Comparison of ENCODE assay signal across 8 cellular contexts in the genomic region with DNA sequence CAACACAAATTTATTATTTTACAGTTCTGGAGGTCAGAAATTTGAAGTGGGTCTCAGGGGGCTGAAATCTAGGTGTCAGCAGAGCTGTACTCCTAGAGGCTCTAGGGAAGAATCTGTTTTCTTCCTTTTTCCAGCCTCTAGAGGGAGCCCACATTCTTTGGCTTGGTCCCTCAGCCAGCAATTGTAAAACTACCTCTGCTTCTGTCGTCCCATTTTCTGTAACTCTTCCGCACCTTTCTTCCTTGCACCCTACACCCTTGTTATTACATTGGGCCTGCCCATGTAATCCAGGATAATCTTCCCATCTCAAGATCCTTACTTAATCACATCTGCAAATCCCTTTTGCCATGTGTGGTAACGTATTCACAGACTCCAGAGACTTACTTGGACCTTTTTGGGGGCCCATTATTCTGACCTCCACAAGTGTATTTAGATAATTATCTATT. TPM values are rescaled to one million over a fixed set of nuclear protein-coding genes. Genes with fewer than 3 reads are reported as not detected.
DNase-seq lines count a peak whose midpoint lies in the region; ATAC-seq and TF ChIP-seq lines count a peak whose summit lies in the region.

No MANE protein-coding gene starts in this region.

- TF ChIP-seq EP300 in transverse colon (IDR thresholded peaks at IDR 0.05; ENCODE audit: low read depth) = no peak

- TF ChIP-seq POLR2A in transverse colon (IDR thresholded peaks at IDR 0.05) = no peak

- CTCF ChIA-PET in activated B cell treated with CpG ODN at 0.5 μM for 24 hours (lab: Charles Lee) = interaction anchor here (0.6 to 9.4 kb wide), 14 partner anchors 10 to 101 kb away, joined by 3 to 147 read pairs (median 6); partner anchors contain the start of gene THEM4

- ATAC-seq in GM23338 = peak; percentile 93
- peak; percentile 90 for ATAC-seq in activated B cell treated with CpG ODN at 0.5 μM for 24 hours (ENCODE audit: low read depth)
- ATAC-seq in GM21381 (IDR thresholded peaks at IDR 0.05; ENCODE audit: unreplicated experiment) = no peak

- no peaks in the 10 kb centered on the region for H4K20me1 ChIP-seq in GM23338 (replicated peaks; ENCODE audit: insufficient read depth)

- H3K9me3 Mint-ChIP-seq in GM23338 = peaks cover 12% of the 10 kb centered on the region; the same call in 2 of the 3 replicates
- H3K9me3 Mint-ChIP-seq in activated B cell treated with CpG ODN at 0.5 μM for 24 hours = no peaks in the 10 kb centered on the region

- H3K4me3 ChIP-seq in GM23338 (no peak overlapping the region), epithelial cell of esophagus (ENCODE audit: low read length) (no peak overlapping the region), transverse colon (no peak overlapping the region)

- intact Hi-C loops in activated B cell treated with CpG ODN at 0.5 μM for 24 hours (cut with micrococcal nuclease) (loop anchor here (1.0 kb wide), 5 partner anchors 13 to 251 kb away; partner anchors contain the start of gene S100A10), transverse colon (cut with DNase I; ENCODE audit: low total_unique reads) (no loop called here)

- no peaks in the 10 kb centered on the region for H3K79me2 ChIP-seq in GM23338 (replicated peaks; ENCODE audit: insufficient read depth)

- TF ChIP-seq CTCF in GM23338 (conservative IDR thresholded peaks at IDR 0.05; ENCODE audit: low read depth in 2 of 2) (peak; percentile 88 to 91), activated B cell treated with CpG ODN at 0.5 μM for 24 hours (IDR thresholded peaks at IDR 0.05) (peak; percentile 86), epithelial cell of esophagus (IDR thresholded peaks at IDR 0.05; ENCODE audit: insufficient read depth, low read depth, low read length, missing control alignments) (peak; percentile 94), transverse colon (IDR thresholded peaks at IDR 0.05) (peak; percentile 79 to 88 (median 85))

- H3K9me2 ChIP-seq in GM23338 (ENCODE audit: insufficient read depth) = no peaks in the 10 kb centered on the region

- H3K4me1 ChIP-seq in GM23338 (ENCODE audit: insufficient read depth) (peaks cover 11% of the 10 kb centered on the region; the same call in 1 of the 2 replicates), transverse colon (peaks cover 0 to 27% (median 7%) of the 10 kb centered on the region in 4 donors)

- in situ Hi-C loops in transverse colon (cut with MboI; ENCODE audit: low pct_ligation_motif_present in 1 of 4, low pct_unique_long_range_greater_than_20kb in 1 of 4, low sequenced_read_pairs in 3 of 4) = loop anchor here in 2 of 4 donors (5.0 kb wide), 1 partner anchor 63 kb away; no protein-coding TSS in a partner anchor

- H3K27me3 ChIP-seq in GM23338 (ENCODE audit: insufficient read depth) = no peaks in the 10 kb centered on the region
- H3K27me3 ChIP-seq in transverse colon = no peaks in the 10 kb centered on the region

- no peak overlapping the region for H3K27ac Mint-ChIP-seq in GM23338
- H3K27ac Mint-ChIP-seq in activated B cell treated with CpG ODN at 0.5 μM for 24 hours = no peak overlapping the region

- H3F3A ChIP-seq in GM23338 (replicated peaks; ENCODE audit: low read depth) = no peaks in the 10 kb centered on the region

- H3K9me3 ChIP-seq in transverse colon = no peaks in the 10 kb centered on the region

- H3K4me1 Mint-ChIP-seq in GM23338 (peaks cover 15% of the 10 kb centered on the region), activated B cell treated with CpG ODN at 0.5 μM for 24 hours (peaks cover 2% of the 10 kb centered on the region)

- H3K4me3 Mint-ChIP-seq in GM23338 (no peak overlapping the region), activated B cell treated with CpG ODN at 0.5 μM for 24 hours (no peak overlapping the region)

- H3K4me2 ChIP-seq in GM23338 = no peak overlapping the region

- DNase-seq in AML-193 (lab: John Stamatoyannopoulos, UW) (peak; percentile 51 to 52), GM23338 (ENCODE audit: low spot score) (peak; percentile 86), NCI-H345 treated with DMSO at 0.1 percent for 48 hours (lab: John Stamatoyannopoulos, UW; ENCODE audit: unreplicated experiment) (peak; percentile 60), activated B cell treated with CpG ODN at 0.5 μM for 24 hours (no peak), epithelial cell of esophagus (ENCODE audit: low read depth) (peak; percentile 76), mucosa of gallbladder (ENCODE audit: low spot score) (peak; percentile 50), transverse colon (peak; percentile 47)

- H3K36me3 ChIP-seq in GM23338 (ENCODE audit: insufficient read depth) (no peaks in the 10 kb centered on the region), transverse colon (no peaks in the 10 kb centered on the region)

- WGBS in transverse colon (ENCODE audit: low coverage in 1 of 2), 2 donors = 21 to 24% methylated on average over 3 of the region's 3 CpGs

- H3K27me3 Mint-ChIP-seq in GM23338 (ENCODE audit: insufficient read depth, low read depth, poor library complexity) = no peaks in the 10 kb centered on the region
- peaks cover 11% of the 10 kb centered on the region for H3K27me3 Mint-ChIP-seq in activated B cell treated with CpG ODN at 0.5 μM for 24 hours

- 0 out of 3 replicates have a peak, but pooled peaks cover 3% of the 10 kb centered on the region for H3K36me3 Mint-ChIP-seq in GM23338 (ENCODE audit: low read depth)
- no peaks in the 10 kb centered on the region for H3K36me3 Mint-ChIP-seq in activated B cell treated with CpG ODN at 0.5 μM for 24 hours (ENCODE audit: low read depth)

- H3K27ac ChIP-seq in GM23338 (ENCODE audit: low read depth) (no peak overlapping the region), transverse colon (peak overlapping the region in 1 of 4 donors; percentile 26)

- POLR2A ChIA-PET in activated B cell treated with CpG ODN at 0.5 μM for 24 hours (lab: Charles Lee) = interaction anchor here (1.0 kb wide), 1 partner anchor 67 kb away, joined by 4 read pairs; no protein-coding TSS in a partner anchor

- no peak overlapping the region for H2AFZ ChIP-seq in GM23338

TF ChIP-seq in GM23338, 12 proteins besides CTCF, POLR2A, EP300 and RAD21 (continues in another document):
- TF ChIP-seq NANOG (IDR thresholded peaks at IDR 0.05; ENCODE audit: borderline replicate concordance) (no peak), JUNB (IDR thresholded peaks at IDR 0.05; ENCODE audit: unreplicated experiment) (no peak), ETS1 (IDR thresholded peaks at IDR 0.05) (no peak), EZH2 (IDR thresholded peaks at IDR 0.05; ENCODE audit: low read depth, unreplicated experiment) (no peak)
- TF ChIP-seq, protein P1, sequence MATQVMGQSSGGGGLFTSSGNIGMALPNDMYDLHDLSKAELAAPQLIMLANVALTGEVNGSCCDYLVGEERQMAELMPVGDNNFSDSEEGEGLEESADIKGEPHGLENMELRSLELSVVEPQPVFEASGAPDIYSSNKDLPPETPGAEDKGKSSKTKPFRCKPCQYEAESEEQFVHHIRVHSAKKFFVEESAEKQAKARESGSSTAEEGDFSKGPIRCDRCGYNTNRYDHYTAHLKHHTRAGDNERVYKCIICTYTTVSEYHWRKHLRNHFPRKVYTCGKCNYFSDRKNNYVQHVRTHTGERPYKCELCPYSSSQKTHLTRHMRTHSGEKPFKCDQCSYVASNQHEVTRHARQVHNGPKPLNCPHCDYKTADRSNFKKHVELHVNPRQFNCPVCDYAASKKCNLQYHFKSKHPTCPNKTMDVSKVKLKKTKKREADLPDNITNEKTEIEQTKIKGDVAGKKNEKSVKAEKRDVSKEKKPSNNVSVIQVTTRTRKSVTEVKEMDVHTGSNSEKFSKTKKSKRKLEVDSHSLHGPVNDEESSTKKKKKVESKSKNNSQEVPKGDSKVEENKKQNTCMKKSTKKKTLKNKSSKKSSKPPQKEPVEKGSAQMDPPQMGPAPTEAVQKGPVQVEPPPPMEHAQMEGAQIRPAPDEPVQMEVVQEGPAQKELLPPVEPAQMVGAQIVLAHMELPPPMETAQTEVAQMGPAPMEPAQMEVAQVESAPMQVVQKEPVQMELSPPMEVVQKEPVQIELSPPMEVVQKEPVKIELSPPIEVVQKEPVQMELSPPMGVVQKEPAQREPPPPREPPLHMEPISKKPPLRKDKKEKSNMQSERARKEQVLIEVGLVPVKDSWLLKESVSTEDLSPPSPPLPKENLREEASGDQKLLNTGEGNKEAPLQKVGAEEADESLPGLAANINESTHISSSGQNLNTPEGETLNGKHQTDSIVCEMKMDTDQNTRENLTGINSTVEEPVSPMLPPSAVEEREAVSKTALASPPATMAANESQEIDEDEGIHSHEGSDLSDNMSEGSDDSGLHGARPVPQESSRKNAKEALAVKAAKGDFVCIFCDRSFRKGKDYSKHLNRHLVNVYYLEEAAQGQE (IDR thresholded peaks at IDR 0.05; ENCODE audit: unreplicated experiment) = no peak

RNA-seq across cellular contexts. Expression of gene THEM4, which starts 24.8 kb away (rescaled TPM):
- 10.3 and 13.4 TPM in 2 replicates for total RNA-seq in GM23338 (2014; rRNA removed; shearing (Covaris generic))
- polyA plus RNA-seq in GM23338 (2016; fragmentation: Nextera tagmentation; extraction: Ambion mirVana) = 19.5 and 20.4 TPM in 2 replicates
- 20.4 and 22.8 TPM in 2 replicates for total RNA-seq in activated B cell treated with CpG ODN at 0.5 μM for 24 hours
- 12.0 TPM for total RNA-seq in mucosa of gallbladder
- 10 to 100 TPM in 2 of 4 donors, 1 to 10 TPM in 2; 4.6 to 21.8 (median 9.5) TPM for total RNA-seq in transverse colon

RNA-seq across cellular contexts. Expression of gene S100A10, which starts 59.6 kb away (rescaled TPM):
- total RNA-seq in GM23338 (2014; rRNA removed; shearing (Covaris generic)) = 25.6 and 35.9 TPM in 2 replicates
- polyA plus RNA-seq in GM23338 (2016; fragmentation: Nextera tagmentation; extraction: Ambion mirVana) = 634 and 677 TPM in 2 replicates
- 62.7 and 63.6 TPM in 2 replicates for total RNA-seq in activated B cell treated with CpG ODN at 0.5 μM for 24 hours
- total RNA-seq in mucosa of gallbladder = 212 TPM
- 100 to 1,000 TPM in 3 of 4 donors, 10 to 100 TPM in 1; 59.1 to 289 (median 251) TPM for total RNA-seq in transverse colon
